ENCODE assay signal across 8 cellular contexts in the genomic region with DNA sequence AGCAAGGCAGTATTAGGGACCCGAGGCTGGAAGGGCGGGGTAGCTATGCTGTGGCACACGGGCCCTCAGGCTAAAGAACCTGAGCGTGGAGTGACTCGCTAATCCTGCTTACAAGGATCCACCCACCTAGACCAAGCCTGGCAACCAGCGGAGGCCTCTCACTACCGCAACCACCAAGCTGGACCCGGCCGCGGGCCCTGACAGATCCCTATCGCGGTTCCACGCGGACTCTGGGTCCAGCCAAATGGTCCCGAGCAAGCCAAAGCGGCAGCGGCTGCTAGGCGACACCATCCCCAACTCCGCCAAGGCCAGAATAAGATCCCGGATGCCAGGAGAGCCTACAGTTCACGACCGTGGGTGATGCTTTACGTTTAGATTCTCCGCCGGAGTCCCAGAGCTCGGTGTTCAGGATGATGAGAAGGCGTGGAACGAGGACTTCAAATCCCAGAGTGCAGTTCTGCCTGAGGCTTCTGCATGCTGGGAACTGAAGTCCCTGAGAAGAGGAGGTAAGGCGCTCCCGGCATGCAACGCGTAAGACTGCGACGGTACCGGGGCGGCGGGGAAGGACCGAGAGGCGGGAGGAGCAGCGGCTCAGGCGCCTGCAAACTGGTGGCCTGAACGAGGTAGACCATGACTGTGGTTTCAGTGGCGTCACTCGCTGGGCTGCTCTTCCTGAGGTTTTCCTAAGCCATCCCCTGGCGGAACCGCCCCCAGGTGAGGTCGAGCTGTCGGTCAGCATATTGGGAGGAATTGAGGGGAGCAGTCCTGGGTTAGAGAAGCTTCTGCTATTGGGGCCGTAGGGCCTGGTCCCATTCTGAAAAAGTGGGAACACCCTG. TPM values are rescaled to one million over a fixed set of nuclear protein-coding genes. Genes with fewer than 3 reads are reported as not detected.
A peak's percentile ranks its signal among the peaks of the same experiment; 100 is the strongest.
DNase-seq lines count a peak whose midpoint lies in the region; ATAC-seq lines count a peak whose summit lies in the region.

A gene with protein sequence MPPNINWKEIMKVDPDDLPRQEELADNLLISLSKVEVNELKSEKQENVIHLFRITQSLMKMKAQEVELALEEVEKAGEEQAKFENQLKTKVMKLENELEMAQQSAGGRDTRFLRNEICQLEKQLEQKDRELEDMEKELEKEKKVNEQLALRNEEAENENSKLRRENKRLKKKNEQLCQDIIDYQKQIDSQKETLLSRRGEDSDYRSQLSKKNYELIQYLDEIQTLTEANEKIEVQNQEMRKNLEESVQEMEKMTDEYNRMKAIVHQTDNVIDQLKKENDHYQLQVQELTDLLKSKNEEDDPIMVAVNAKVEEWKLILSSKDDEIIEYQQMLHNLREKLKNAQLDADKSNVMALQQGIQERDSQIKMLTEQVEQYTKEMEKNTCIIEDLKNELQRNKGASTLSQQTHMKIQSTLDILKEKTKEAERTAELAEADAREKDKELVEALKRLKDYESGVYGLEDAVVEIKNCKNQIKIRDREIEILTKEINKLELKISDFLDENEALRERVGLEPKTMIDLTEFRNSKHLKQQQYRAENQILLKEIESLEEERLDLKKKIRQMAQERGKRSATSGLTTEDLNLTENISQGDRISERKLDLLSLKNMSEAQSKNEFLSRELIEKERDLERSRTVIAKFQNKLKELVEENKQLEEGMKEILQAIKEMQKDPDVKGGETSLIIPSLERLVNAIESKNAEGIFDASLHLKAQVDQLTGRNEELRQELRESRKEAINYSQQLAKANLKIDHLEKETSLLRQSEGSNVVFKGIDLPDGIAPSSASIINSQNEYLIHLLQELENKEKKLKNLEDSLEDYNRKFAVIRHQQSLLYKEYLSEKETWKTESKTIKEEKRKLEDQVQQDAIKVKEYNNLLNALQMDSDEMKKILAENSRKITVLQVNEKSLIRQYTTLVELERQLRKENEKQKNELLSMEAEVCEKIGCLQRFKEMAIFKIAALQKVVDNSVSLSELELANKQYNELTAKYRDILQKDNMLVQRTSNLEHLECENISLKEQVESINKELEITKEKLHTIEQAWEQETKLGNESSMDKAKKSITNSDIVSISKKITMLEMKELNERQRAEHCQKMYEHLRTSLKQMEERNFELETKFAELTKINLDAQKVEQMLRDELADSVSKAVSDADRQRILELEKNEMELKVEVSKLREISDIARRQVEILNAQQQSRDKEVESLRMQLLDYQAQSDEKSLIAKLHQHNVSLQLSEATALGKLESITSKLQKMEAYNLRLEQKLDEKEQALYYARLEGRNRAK (N-terminal part only) (minus strand): TSS at position 315 of the 836 bp plus-strand sequence. CDS start 781 bp downstream, outside the sequence.
A gene (plus strand): TSS at position 534 of the 836 bp plus-strand sequence. CDS start 6,009 bp downstream, outside the sequence.

- H3K79me1 ChIP-seq in mesenchymal stem cell (replicated peaks; ENCODE audit: low read length, poor library complexity, severe bottlenecking) = peaks cover 15% of the 10 kb centered on the region

- peak within 1 kb of the TSS; percentile 93 for H3K4me3 ChIP-seq in endocrine pancreas (ENCODE audit: control insufficient read depth, insufficient read depth, low read length)
- peak within 1 kb of the TSS; percentile 84 to 91 for H3K4me3 ChIP-seq in mesenchymal stem cell (ENCODE audit: insufficient read depth in 1 of 2, low read depth in 1 of 2, low read length in 2 of 2)

- H2BK5ac ChIP-seq in mesenchymal stem cell (ENCODE audit: low read depth, low read length, poor library complexity, severe bottlenecking) = no peak within 1 kb of the TSS

- H2BK15ac ChIP-seq in mesenchymal stem cell (ENCODE audit: low read depth, poor library complexity, severe bottlenecking) = no peak within 1 kb of the TSS

- in situ Hi-C loops in Caki2 (cut with HindIII; ENCODE audit: low pct_unique_long_range_greater_than_20kb, low sequenced_read_pairs) = no loop called here

- H2AK5ac ChIP-seq in mesenchymal stem cell (ENCODE audit: low read length, severe bottlenecking) = no peak within 1 kb of the TSS

- no peak within 1 kb of the TSS for H3K23ac ChIP-seq in mesenchymal stem cell (ENCODE audit: low read length in 2 of 2)

- H4K91ac ChIP-seq in mesenchymal stem cell (ENCODE audit: low read length) = peak within 1 kb of the TSS; percentile 85

- H3K4me1 ChIP-seq in endocrine pancreas (ENCODE audit: control insufficient read depth, insufficient read depth, low read length) = peaks cover 6% of the 10 kb centered on the region
- H3K4me1 ChIP-seq in mesenchymal stem cell (ENCODE audit: control insufficient read depth, insufficient read depth, low read depth, low read length) = peaks cover 4% of the 10 kb centered on the region

- peak within 1 kb of the TSS; percentile 99 for H3K9ac ChIP-seq in endocrine pancreas (ENCODE audit: control insufficient read depth, insufficient read depth, low read length)
- peak within 1 kb of the TSS; percentile 91 for H3K9ac ChIP-seq in mesenchymal stem cell (ENCODE audit: low read length)

- H3K36me3 ChIP-seq in endocrine pancreas (ENCODE audit: control insufficient read depth, insufficient read depth, low read length) = no peaks in the 10 kb centered on the region
- H3K36me3 ChIP-seq in mesenchymal stem cell (ENCODE audit: control insufficient read depth in 1 of 2, insufficient read depth in 2 of 2, low read depth in 1 of 2, low read length in 2 of 2) = peaks cover 4 to 26% of the 10 kb centered on the region in 2 experiments

- peak; percentile 98 for DNase-seq in Caki2 (ENCODE audit: low read depth)
- DNase-seq in HUDEP-2 (lab: John Stamatoyannopoulos, UW; ENCODE audit: unreplicated experiment in 76 of 76) = peak; percentile 32 to 98 (median 92)
- peak; percentile 98 for DNase-seq in NOMO-1 treated with dmso at 0.1 percent for 144 hours (lab: John Stamatoyannopoulos, UW; ENCODE audit: unreplicated experiment)
- DNase-seq in activated CD8-positive, alpha-beta memory T cell treated with anti-CD3 and anti-CD28 coated beads, Interleukin-2, amount 50 U/mL, for 1 hour (ENCODE audit: extremely low read depth) = peak; percentile 83
- DNase-seq in mesenchymal stem cell = peak; percentile 100
- peak; percentile 77 for DNase-seq in stimulated activated CD8-positive, alpha-beta memory T cell treated with anti-CD3 and anti-CD28 coated beads, Interleukin-12 subunit alpha, Interleukin-12 subunit beta, amount 100 ng/mL, for 24 hours (ENCODE audit: extremely low read depth)

- H3K9me3 ChIP-seq in endocrine pancreas (ENCODE audit: control insufficient read depth, low read length) = no peaks in the 10 kb centered on the region
- no peaks in the 10 kb centered on the region for H3K9me3 ChIP-seq in mesenchymal stem cell (ENCODE audit: control insufficient read depth, low read length)

- H3K4ac ChIP-seq in mesenchymal stem cell (ENCODE audit: low read depth in 1 of 2, low read length in 2 of 2) = peak within 1 kb of the TSS; percentile 43 to 64

- peak within 1 kb of the TSS; percentile 73 to 75 for H3K18ac ChIP-seq in mesenchymal stem cell (ENCODE audit: low read depth in 1 of 2, low read length in 2 of 2)

- peak within 1 kb of the TSS; percentile 97 for H2AFZ ChIP-seq in mesenchymal stem cell (ENCODE audit: low read depth, low read length)

- H3K4me2 ChIP-seq in mesenchymal stem cell (ENCODE audit: low read length, poor library complexity, severe bottlenecking) = peak within 1 kb of the TSS; percentile 96

- peak within 1 kb of the TSS in 1 of 2 experiments; percentile 10 for H3K14ac ChIP-seq in mesenchymal stem cell (ENCODE audit: low read length in 2 of 2)

- WGBS in mesenchymal stem cell = under 1% methylated on average over 49 of the region's 49 CpGs

- peak; percentile 95 for ATAC-seq in GM21390 (IDR thresholded peaks at IDR 0.05; ENCODE audit: unreplicated experiment)

- H2BK12ac ChIP-seq in mesenchymal stem cell (ENCODE audit: low read length in 2 of 2) = peak within 1 kb of the TSS in 1 of 2 experiments; percentile 6

- peak within 1 kb of the TSS; percentile 97 for H4K8ac ChIP-seq in mesenchymal stem cell (ENCODE audit: low read length)

- H2BK120ac ChIP-seq in mesenchymal stem cell (ENCODE audit: low read depth, low read length) = no peak within 1 kb of the TSS

- H3K27me3 ChIP-seq in endocrine pancreas (ENCODE audit: control insufficient read depth, insufficient read depth, low read length) (no peaks in the 10 kb centered on the region), mesenchymal stem cell (ENCODE audit: control insufficient read depth in 1 of 2, insufficient read depth in 1 of 2, low read length in 2 of 2) (no peaks in the 10 kb centered on the region)

- H3K27ac ChIP-seq in mesenchymal stem cell (ENCODE audit: low read length, poor library complexity, severe bottlenecking) = peak within 1 kb of the TSS; percentile 71

RNA-seq across cellular contexts. Expression of the first gene that starts in this region (rescaled TPM):
- 3.2 and 5.4 TPM in 2 replicates for total RNA-seq in Caki2 (2014; rRNA removed; shearing (Covaris generic); ENCODE audit: low replicate concordance)
- polyA plus RNA-seq in mesenchymal stem cell (2013, experiment 1 of 2) = 9.3 TPM
- polyA plus RNA-seq in mesenchymal stem cell (2013, experiment 2 of 2) = 9.8 TPM

RNA-seq across cellular contexts. Expression of the second gene that starts in this region (rescaled TPM):
- 21.3 and 21.9 TPM in 2 replicates for total RNA-seq in Caki2 (2014; rRNA removed; shearing (Covaris generic); ENCODE audit: low replicate concordance)
- polyA plus RNA-seq in mesenchymal stem cell (2013, experiment 1 of 2) = 22.8 TPM
- 25.5 TPM for polyA plus RNA-seq in mesenchymal stem cell (2013, experiment 2 of 2)

Comparison
In these comparisons a context has a peak if more than half of its experiments do, and no peak if none do; other contexts are left out.
1. Peak in every context shown above with its lines: DNase-seq, ATAC-seq, H3K4me3 ChIP-seq and H3K27ac ChIP-seq.